ENCODE assay signal across 15 cellular contexts in genomic region chr11:17810736-17811135, GRCh38.
A peak's percentile ranks its signal among the peaks of the same experiment; 100 is the strongest.
DNase-seq lines count a peak whose midpoint lies in the region; ATAC-seq and TF ChIP-seq lines count a peak whose summit lies in the region.
"Had no signal": no experiment of that assay in that cellular context is flagged by ENCODE, and none has a peak within 500 bp of the region (broad histone marks: within the 10 kb centered on the region; RNA-seq: fewer than 3 reads in every experiment).

No MANE protein-coding gene starts in this region.

- intact Hi-C loops in A673 (cut with micrococcal nuclease; ENCODE audit: unreplicated experiment) = no loop called here

- DNase-seq in EH (ENCODE audit: low read depth) (peak; percentile 31), NCI-H2196 treated with DMSO at 0.1 percent for 48 hours (lab: John Stamatoyannopoulos, UW; ENCODE audit: unreplicated experiment) (peak; percentile 4), choroid plexus epithelial cell (ENCODE audit: low read depth) (peak; percentile 69), myocyte (ENCODE audit: low read depth) (peak; percentile 49), hippocampal formation (lab: John Stamatoyannopoulos, UW) (no peak), NCI-H2171 treated with DMSO at 0.1 percent for 48 hours (lab: John Stamatoyannopoulos, UW) (no peak), A673 (ENCODE audit: low spot score) (no peak)
- DNase-seq: activated CD4-positive, alpha-beta T cell treated with anti-CD3 and anti-CD28 coated beads for 48 hours; activated naive CD8-positive, alpha-beta T cell treated with anti-CD3 and anti-CD28 coated beads, Interleukin-2, amount 10 ng/mL, durations not matched to agents 7 days and 5 days; activated T-cell treated with anti-CD3 and anti-CD28 coated beads, Interleukin-2, amount 50 U/mL, for 1 hour; NCI-H526 treated with DMSO at 0.1 percent for 48 hours; upper lobe of right lung had no signal

- CTCF ChIA-PET in A673 (lab: Charles Lee) = no interaction called here

- H3K27ac ChIP-seq in A673 (ENCODE audit: low read depth, low read length, poor library complexity, severe bottlenecking) = no peak overlapping the region
- H3K27ac ChIP-seq: BLaER1 treated with 17β-estradiol and CSF1 and Interleukin-3, amounts not matched to agents 10 nM and 100 nM; upper lobe of right lung had no signal

- ATAC-seq in HG03108 (IDR thresholded peaks at IDR 0.05; ENCODE audit: unreplicated experiment) = no peak
- ATAC-seq: upper lobe of right lung had no signal

- H3K4me3 ChIP-seq in choroid plexus epithelial cell (ENCODE audit: low read depth, low read length) = no peak overlapping the region
- H3K4me3 ChIP-seq in A673 (ENCODE audit: low read depth, low read length, poor library complexity, severe bottlenecking) = no peak overlapping the region
- H3K4me3 ChIP-seq: BLaER1 treated with 17β-estradiol and CSF1 and Interleukin-3, amounts not matched to agents 10 nM and 100 nM; dorsolateral prefrontal cortex; upper lobe of right lung had no signal

- H3K36me3 ChIP-seq in A673 (ENCODE audit: insufficient read depth, low read length, poor library complexity, severe bottlenecking) = no peaks in the 10 kb centered on the region
- H3K36me3 ChIP-seq: upper lobe of right lung had no signal

- no peaks in the 10 kb centered on the region for H3K27me3 ChIP-seq in A673 (replicated peaks; ENCODE audit: insufficient read depth, low read depth, low read length, poor library complexity)
- H3K27me3 ChIP-seq: BLaER1 treated with 17β-estradiol and CSF1 and Interleukin-3, amounts not matched to agents 10 nM and 100 nM; dorsolateral prefrontal cortex; upper lobe of right lung had no signal

- no peaks in the 10 kb centered on the region for H3K4me1 ChIP-seq in A673 (ENCODE audit: insufficient read depth, low read length, poor library complexity, severe bottlenecking)
- H3K4me1 ChIP-seq: upper lobe of right lung had no signal

- BruUV-seq in A673 (replicated peaks; lab: Mats Ljungman, UMichigan) = no TSS peak

- TF ChIP-seq CTCF in choroid plexus epithelial cell (conservative IDR thresholded peaks at IDR 0.05; ENCODE audit: low read depth, low read length) = no peak
- TF ChIP-seq CTCF in A673 (conservative IDR thresholded peaks at IDR 0.05; ENCODE audit: low read depth, low read length) = no peak

- POLR2A ChIA-PET in A673 (lab: Charles Lee; ENCODE audit: low non-redundant PET) = no interaction called here

- no peaks in the 10 kb centered on the region for H3K9me3 ChIP-seq in A673 (ENCODE audit: low read depth, low read length, poor library complexity, severe bottlenecking)
- H3K9me3 ChIP-seq: BLaER1 treated with 17β-estradiol and CSF1 and Interleukin-3, amounts not matched to agents 10 nM and 100 nM; upper lobe of right lung had no signal

Comparison
In these comparisons a context has a peak if more than half of its experiments do, and no peak if none do; other contexts are left out.
1. DNase-seq: peak in EH (single experiment), NCI-H2196 treated with DMSO at 0.1 percent for 48 hours (single experiment), choroid plexus epithelial cell (single experiment) and myocyte (single experiment); none in hippocampal formation (0 of 2), NCI-H2171 treated with DMSO at 0.1 percent for 48 hours (single experiment) and A673 (single experiment).